ENCODE assay signal across 7 cellular contexts in genomic region chr7:65193334-65194070, GRCh38.
DNase-seq lines count a peak whose midpoint lies in the region; ATAC-seq, FAIRE-seq and TF ChIP-seq lines count a peak whose summit lies in the region.
"Not testable (repeated sequence)": the region's sequence is repeated elsewhere in the genome, so short reads cannot be mapped to it uniquely, and the experiment has no call there.

No MANE protein-coding gene starts in this region.

- WGBS in right lobe of liver (ENCODE audit: insufficient coverage, low coverage, low lambda C conversion rate, missing lambda C conversion rate) = 48% methylated on average over 3 of the region's 8 CpGs
- WGBS in pancreas, 2 donors = 44 to 57% methylated on average over 2 to 4 of the region's 8 CpGs

- not testable (repeated sequence) for H3K4me1 ChIP-seq in foreskin keratinocyte, right lobe of liver, pancreas

- not testable (repeated sequence) for H3K4me3 ChIP-seq in right lobe of liver, pancreas

- H3K27ac Mint-ChIP-seq in MCF 10A (ENCODE audit: low read depth, unreplicated experiment) = not testable (repeated sequence)

- not testable (repeated sequence) for H3K36me3 Mint-ChIP-seq in MCF 10A (ENCODE audit: insufficient read depth, unreplicated experiment)

- not testable (repeated sequence) for TF ChIP-seq POLR2A in right lobe of liver (IDR thresholded peaks at IDR 0.05)

- H3K27ac ChIP-seq in VCaP = peak overlapping the region; percentile 95
- not testable (repeated sequence) for H3K27ac ChIP-seq in foreskin keratinocyte, right lobe of liver, pancreas

- H3K27me3 ChIP-seq in foreskin keratinocyte, right lobe of liver, pancreas: not testable (repeated sequence)

- peak overlapping the region; percentile 10 for H3K4me3 Mint-ChIP-seq in MCF 10A (ENCODE audit: unreplicated experiment)

- CTCF ChIA-PET in MCF 10A (lab: Yijun Ruan, JAX) = not testable (repeated sequence)

- intact Hi-C loops in MCF 10A (cut with micrococcal nuclease); right lobe of liver (cut with DNase I); pancreas (cut with DNase I): not testable (repeated sequence)

- not testable (repeated sequence) for H3K27me3 Mint-ChIP-seq in MCF 10A (ENCODE audit: insufficient read depth, unreplicated experiment)

- FAIRE-seq in pancreas (lab: Jason Lieb, UNC) = not testable (repeated sequence)

- ATAC-seq in foreskin keratinocyte (peak; percentile 34), right lobe of liver (peak; percentile 86 to 93 (median 91)), pancreas (peak; percentile 72 to 88 (median 78))

- H3K9me3 ChIP-seq in right lobe of liver, pancreas: not testable (repeated sequence)

- H3K4me1 Mint-ChIP-seq in MCF 10A (ENCODE audit: insufficient read depth, unreplicated experiment) = not testable (repeated sequence)

- POLR2A ChIA-PET in MCF 10A (lab: Yijun Ruan, JAX) = not testable (repeated sequence)

- H3K36me3 ChIP-seq in right lobe of liver, pancreas: not testable (repeated sequence)

- TF ChIP-seq CTCF in VCaP (conservative IDR thresholded peaks at IDR 0.05); MCF 10A (IDR thresholded peaks at IDR 0.05; ENCODE audit: unreplicated experiment); foreskin keratinocyte (conservative IDR thresholded peaks at IDR 0.05); right lobe of liver (IDR thresholded peaks at IDR 0.05); pancreas (IDR thresholded peaks at IDR 0.05): not testable (repeated sequence)

- peak; percentile 37 for DNase-seq in Daoy (ENCODE audit: low read depth)
- DNase-seq in NCI-H345 (lab: John Stamatoyannopoulos, UW) = peak; percentile 25
- peak; percentile 36 for DNase-seq in MCF 10A (ENCODE audit: unreplicated experiment)
- DNase-seq in foreskin keratinocyte, right lobe of liver, pancreas: not testable (repeated sequence)

- not testable (repeated sequence) for BruUV-seq in MCF 10A (replicated peaks; lab: Mats Ljungman, UMichigan)

- not testable (repeated sequence) for H3K9me3 Mint-ChIP-seq in MCF 10A (ENCODE audit: unreplicated experiment)

Comparison
In these comparisons a context has a peak if more than half of its experiments do, and no peak if none do; other contexts are left out.
1. ATAC-seq: peak in every context shown above with its lines; median percentile 91 in right lobe of liver; 78 in pancreas; 34 in foreskin keratinocyte.